In the genomic region with DNA sequence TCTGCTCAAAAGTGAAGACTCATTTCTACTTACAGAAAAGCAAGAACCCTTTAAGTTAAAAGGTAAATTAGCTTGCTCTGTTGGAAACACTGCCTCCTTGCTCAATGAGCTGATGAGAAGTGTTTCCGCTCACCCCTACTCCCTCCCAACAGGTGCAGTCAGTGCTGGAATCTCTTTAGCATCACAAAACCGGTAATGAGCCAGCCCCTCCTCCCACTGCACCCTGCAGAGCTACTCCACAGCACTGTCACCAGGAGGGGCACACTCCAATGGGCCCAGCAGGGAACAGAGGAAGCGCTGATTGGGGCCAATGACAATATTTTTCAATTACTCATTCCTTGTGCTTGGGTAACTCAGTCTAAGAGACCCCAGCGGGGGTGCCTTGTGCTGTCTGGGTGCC, we compare ENCODE assay signal across 17 cellular contexts.
DNase-seq lines count a peak whose midpoint lies in the region; ATAC-seq lines count a peak whose summit lies in the region.
"Had no signal": no experiment of that assay in that cellular context is flagged by ENCODE, and none has a peak within 500 bp of the region (broad histone marks: within the 10 kb centered on the region; RNA-seq: fewer than 3 reads in every experiment).

No MANE protein-coding gene starts in this region.

- DNase-seq in ELF-1 (ENCODE audit: low read depth, low spot score) (peak; percentile 92), NCI-H1417 treated with DMSO at 0.1 percent for 48 hours (lab: John Stamatoyannopoulos, UW) (peak; percentile 9), NCI-H345 treated with DMSO at 0.1 percent for 48 hours (lab: John Stamatoyannopoulos, UW; ENCODE audit: unreplicated experiment) (peak; percentile 80), midbrain (lab: John Stamatoyannopoulos, UW) (no peak), left cardiac atrium (no peak), OCI-M2 (lab: John Stamatoyannopoulos, UW; ENCODE audit: unreplicated experiment) (no peak)
- DNase-seq: activated CD4-positive, alpha-beta memory T cell treated with anti-CD3 and anti-CD28 coated beads, Interleukin-2, amount 10 ng/mL, durations not matched to agents 7 days and 5 days; activated naive CD8-positive, alpha-beta T cell treated with anti-CD3 and anti-CD28 coated beads, Interleukin-2, amount 10 ng/mL, durations not matched to agents 7 days and 5 days; activated T-cell treated with anti-CD3 and anti-CD28 coated beads, Interleukin-2, amount 50 U/mL, for 48 hours; GF-D8; left ventricle myocardium inferior; NCI-H524 treated with DMSO at 0.1 percent for 48 hours; sigmoid colon; stimulated activated CD4-positive, alpha-beta T cell treated with anti-CD3 and anti-CD28 coated beads, Interleukin-2, amount 100 ng/mL, for 48 hours had no signal

- peak overlapping the region; percentile 54; the same call in 1 of the 2 replicates for H3K9ac ChIP-seq in iPS-20b (ENCODE audit: low read depth, low read length)

- intact Hi-C loops in left cardiac atrium (cut with DNase I): no loop called here

- no peaks in the 10 kb centered on the region for H3K36me3 ChIP-seq in iPS-20b (ENCODE audit: insufficient read depth, low read depth, low read length)
- H3K36me3 ChIP-seq: left ventricle myocardium inferior, sigmoid colon had no signal

- H3K27ac ChIP-seq in iPS-20b (ENCODE audit: low read length): peak overlapping the region; percentile 42
- H3K27ac ChIP-seq: left ventricle myocardium inferior, sigmoid colon had no signal

- H3K4me3 ChIP-seq in iPS-20b (ENCODE audit: low read length): peak overlapping the region; percentile 53
- H3K4me3 ChIP-seq: left ventricle myocardium inferior, sigmoid colon had no signal

- ATAC-seq in left cardiac atrium: no peak
- no peak for ATAC-seq in GM18519 (IDR thresholded peaks at IDR 0.05; ENCODE audit: low FRiP score, unreplicated experiment)
- ATAC-seq: HCT116 had no signal

- peaks cover 5% of the 10 kb centered on the region; the same call in 1 of the 2 replicates for H3K27me3 ChIP-seq in iPS-20b (ENCODE audit: insufficient read depth, low read length)

- H3K4me1 ChIP-seq in iPS-20b (ENCODE audit: insufficient read depth, low read length): peaks cover 21% of the 10 kb centered on the region
- H3K4me1 ChIP-seq: left ventricle myocardium inferior, sigmoid colon had no signal

- peaks cover 30% of the 10 kb centered on the region for H3K9me3 ChIP-seq in iPS-20b (ENCODE audit: insufficient read depth, low read depth, low read length)
- H3K9me3 ChIP-seq: left ventricle myocardium inferior, sigmoid colon had no signal

Comparison
In these comparisons a context has a peak if more than half of its experiments do, and no peak if none do; other contexts are left out.
1. DNase-seq: peak in ELF-1 (single experiment), NCI-H1417 treated with DMSO at 0.1 percent for 48 hours (single experiment) and NCI-H345 treated with DMSO at 0.1 percent for 48 hours (single experiment); none in midbrain (single experiment), left cardiac atrium (single experiment) and OCI-M2 (single experiment).